Comparison of ENCODE assay signal across 8 cellular contexts in genomic region chr16:85612801-85613608, GRCh38. TPM values are rescaled to one million over a fixed set of nuclear protein-coding genes. Genes with fewer than 3 reads are reported as not detected.
A peak's percentile ranks its signal among the peaks of the same experiment; 100 is the strongest.
DNase-seq lines count a peak whose midpoint lies in the region; ATAC-seq and TF ChIP-seq lines count a peak whose summit lies in the region.

GSE1 (plus strand) TSS chr16:85613322; CDS start chr16:85613392, 70 bp downstream.

- CTCF ChIA-PET in CD8-positive, alpha-beta memory T cell (lab: Charles Lee) = interaction anchor here (0.9 to 10.5 kb wide), 8 partner anchors 13 to 194 kb away, joined by 3 to 205 read pairs (median 4); no protein-coding TSS in a partner anchor
- CTCF ChIA-PET in activated CD8-positive, alpha-beta T cell treated with anti-CD3 and anti-CD28 coated beads for 36 hours (lab: Charles Lee) = interaction anchor here (1.0 to 5.0 kb wide), 7 partner anchors 45 to 192 kb away, joined by 3 to 46 read pairs (median 5); no protein-coding TSS in a partner anchor

- H3K27me3 Mint-ChIP-seq in CD8-positive, alpha-beta memory T cell = no peaks in the 10 kb centered on the region
- H3K27me3 Mint-ChIP-seq in activated CD8-positive, alpha-beta T cell treated with anti-CD3 and anti-CD28 coated beads for 36 hours = no peaks in the 10 kb centered on the region
- H3K27me3 Mint-ChIP-seq in endothelial cell (ENCODE audit: unreplicated experiment) = peaks cover 14% of the 10 kb centered on the region

- H3K4me3 Mint-ChIP-seq in CD8-positive, alpha-beta memory T cell = peak within 1 kb of the TSS; percentile 75 to 94 (median 82)
- H3K4me3 Mint-ChIP-seq in activated CD8-positive, alpha-beta T cell treated with anti-CD3 and anti-CD28 coated beads for 36 hours = peak within 1 kb of the TSS; percentile 70
- no peak within 1 kb of the TSS for H3K4me3 Mint-ChIP-seq in endothelial cell (ENCODE audit: unreplicated experiment)

- peaks cover 0 to 3% (median 0%) of the 10 kb centered on the region in 5 donors for H3K9me3 Mint-ChIP-seq in CD8-positive, alpha-beta memory T cell
- H3K9me3 Mint-ChIP-seq in activated CD8-positive, alpha-beta T cell treated with anti-CD3 and anti-CD28 coated beads for 36 hours = no peaks in the 10 kb centered on the region
- H3K9me3 Mint-ChIP-seq in endothelial cell (ENCODE audit: unreplicated experiment) = no peaks in the 10 kb centered on the region

- TF ChIP-seq CTCF in activated CD8-positive, alpha-beta T cell treated with anti-CD3 and anti-CD28 coated beads for 36 hours (IDR thresholded peaks at IDR 0.05) = no peak
- TF ChIP-seq CTCF in endothelial cell (IDR thresholded peaks at IDR 0.05; ENCODE audit: unreplicated experiment) = no peak

- WGBS in mesodermal cell (ENCODE audit: insufficient coverage in 2 of 2), 2 experiments = 0% methylated on average over 52 to 63 of the region's 81 CpGs

- H3K9me3 ChIP-seq in CD8-positive, alpha-beta memory T cell (ENCODE audit: low read length) = no peaks in the 10 kb centered on the region
- H3K9me3 ChIP-seq in mesodermal cell (ENCODE audit: control insufficient read depth, low read length) = no peaks in the 10 kb centered on the region

- peak within 1 kb of the TSS in 5 of 8 donors; percentile 53 to 92 (median 82) for H3K27ac Mint-ChIP-seq in CD8-positive, alpha-beta memory T cell
- H3K27ac Mint-ChIP-seq in activated CD8-positive, alpha-beta T cell treated with anti-CD3 and anti-CD28 coated beads for 36 hours = peak within 1 kb of the TSS; percentile 63
- H3K27ac Mint-ChIP-seq in endothelial cell (ENCODE audit: unreplicated experiment) = no peak within 1 kb of the TSS

- peak within 1 kb of the TSS; percentile 69 for H3K27ac ChIP-seq in CD8-positive, alpha-beta memory T cell (ENCODE audit: low read depth, low read length)
- peak within 1 kb of the TSS; percentile 53 for H3K27ac ChIP-seq in mesodermal cell (ENCODE audit: low read depth, low read length, severe bottlenecking)

- peaks cover 49% of the 10 kb centered on the region for H3K4me1 ChIP-seq in CD8-positive, alpha-beta memory T cell (ENCODE audit: insufficient read depth, low read length)
- peaks cover 37% of the 10 kb centered on the region for H3K4me1 ChIP-seq in mesodermal cell (ENCODE audit: control insufficient read depth, insufficient read depth, low read length, poor library complexity, severe bottlenecking)

- H3K4me1 Mint-ChIP-seq in CD8-positive, alpha-beta memory T cell = peaks cover 43 to 65% (median 49%) of the 10 kb centered on the region in 3 donors
- H3K4me1 Mint-ChIP-seq in activated CD8-positive, alpha-beta T cell treated with anti-CD3 and anti-CD28 coated beads for 36 hours (ENCODE audit: low read depth) = peaks cover 52% of the 10 kb centered on the region
- peaks cover 7% of the 10 kb centered on the region for H3K4me1 Mint-ChIP-seq in endothelial cell (ENCODE audit: unreplicated experiment)

- H3K4me3 ChIP-seq in CD8-positive, alpha-beta memory T cell (ENCODE audit: low read length) = peak within 1 kb of the TSS; percentile 41
- H3K4me3 ChIP-seq in mesodermal cell (ENCODE audit: extremely low read depth, insufficient read depth, low read length, poor library complexity, severe bottlenecking) = peak within 1 kb of the TSS; percentile 46

- ATAC-seq in GM19397 (IDR thresholded peaks at IDR 0.05; ENCODE audit: unreplicated experiment) = peak; percentile 36
- ATAC-seq in activated CD8-positive, alpha-beta T cell treated with anti-CD3 and anti-CD28 coated beads for 36 hours = peak; percentile 32

- no peaks in the 10 kb centered on the region for H3K36me3 ChIP-seq in CD8-positive, alpha-beta memory T cell (ENCODE audit: insufficient read depth, low read length)
- H3K36me3 ChIP-seq in mesodermal cell (ENCODE audit: control insufficient read depth, insufficient read depth, low read length) = no peaks in the 10 kb centered on the region

- no peaks in the 10 kb centered on the region for H3K27me3 ChIP-seq in CD8-positive, alpha-beta memory T cell (ENCODE audit: insufficient read depth, low read length, poor library complexity, severe bottlenecking)

- H3K36me3 Mint-ChIP-seq in CD8-positive, alpha-beta memory T cell = peaks cover 0 to 3% (median 0%) of the 10 kb centered on the region in 3 donors
- no peaks in the 10 kb centered on the region for H3K36me3 Mint-ChIP-seq in activated CD8-positive, alpha-beta T cell treated with anti-CD3 and anti-CD28 coated beads for 36 hours (ENCODE audit: low read depth)
- no peaks in the 10 kb centered on the region for H3K36me3 Mint-ChIP-seq in endothelial cell (ENCODE audit: low read depth, unreplicated experiment)

- POLR2A ChIA-PET in CD8-positive, alpha-beta memory T cell (lab: Charles Lee) = interaction anchor here (0.6 to 5.1 kb wide), 6 partner anchors 9 to 1771 kb away, joined by 3 to 32 read pairs (median 4); partner anchors contain the start of gene FBXO31
- POLR2A ChIA-PET in activated CD8-positive, alpha-beta T cell treated with anti-CD3 and anti-CD28 coated beads for 36 hours (lab: Charles Lee) = interaction anchor here (1.2 to 5.8 kb wide), 3 partner anchors 56 to 304 kb away, joined by 3 to 52 read pairs (median 8); no protein-coding TSS in a partner anchor

- intact Hi-C loops in activated CD8-positive, alpha-beta T cell treated with anti-CD3 and anti-CD28 coated beads for 36 hours (cut with micrococcal nuclease) = loop anchor here (2.0 to 5.0 kb wide), 2 partner anchors 54 to 191 kb away; no protein-coding TSS in a partner anchor

- peak; percentile 59 to 77 (median 67) for DNase-seq in CD8-positive, alpha-beta memory T cell
- DNase-seq in HK-2 (ENCODE audit: unreplicated experiment) (peak; percentile 96), NCI-H748 (lab: John Stamatoyannopoulos, UW; ENCODE audit: unreplicated experiment) (peak; percentile 96), endothelial cell (ENCODE audit: low spot score) (peak; percentile 67)
- DNase-seq in activated CD8-positive, alpha-beta T cell treated with anti-CD3 and anti-CD28 coated beads for 36 hours = peak; percentile 89
- peak in 4 of 6 experiments; percentile 21 to 45 (median 29) for DNase-seq in stimulated activated naive CD4-positive, alpha-beta T cell (lab: John Stamatoyannopoulos, UW)

RNA-seq across cellular contexts. Expression of gene GSE1, which starts in this region (rescaled TPM):
- 10 to 100 TPM; 27.8 to 28.5 TPM for total RNA-seq in CD8-positive, alpha-beta memory T cell
- polyA plus RNA-seq in CD8-positive, alpha-beta memory T cell = 5.5 TPM
- 10 to 100 TPM; 33.6 to 34.5 TPM for total RNA-seq in activated CD8-positive, alpha-beta T cell treated with anti-CD3 and anti-CD28 coated beads for 36 hours
- 23.9 TPM for total RNA-seq in endothelial cell (ENCODE audit: unreplicated experiment)
- polyA plus RNA-seq in mesodermal cell (2013, experiment 1 of 2) = 39.8 TPM
- polyA plus RNA-seq in mesodermal cell (2013, experiment 2 of 2) = 36.2 TPM

Comparison
In these comparisons a context has a peak if more than half of its experiments do, and no peak if none do; other contexts are left out.
1. Peak in every context shown above with its lines: DNase-seq, ATAC-seq, H3K4me3 ChIP-seq and H3K27ac ChIP-seq.
2. DNase-seq: peak in every context shown above with its lines; median percentile 96 in HK-2; 96 in NCI-H748; 89 in activated CD8-positive, alpha-beta T cell treated with anti-CD3 and anti-CD28 coated beads for 36 hours; 67 in CD8-positive, alpha-beta memory T cell; 67 in endothelial cell; 29 in stimulated activated naive CD4-positive, alpha-beta T cell.